Comparison of ENCODE assay signal across 27 cellular contexts in genomic region chr3:12309716-12310115, GRCh38. TPM values are rescaled to one million over a fixed set of nuclear protein-coding genes. Genes with fewer than 3 reads are reported as not detected.
"Had no signal": no experiment of that assay in that cellular context is flagged by ENCODE, and none has a peak within 500 bp of the region (broad histone marks: within the 10 kb centered on the region; RNA-seq: fewer than 3 reads in every experiment).

No MANE protein-coding gene starts in this region.

- H3K4me3 Mint-ChIP-seq: activated CD8-positive, alpha-beta T cell treated with anti-CD3 and anti-CD28 coated beads, Interleukin-2, amount 10 ng/mL, durations not matched to agents 7 days and 5 days; activated T-cell treated with anti-CD3 and anti-CD28 coated beads, Interleukin-2, amount 50 U/mL, for 24 hours; activated T-helper 1 cell treated with anti-CD3 and anti-CD28 coated beads, Interleukin-12 subunit alpha, Interleukin-12 subunit beta, Interleukin-2, Interleukin-4 antibody, amounts not matched to agents 30 ng/mL and 10 ng/mL and 1 ng/mL, durations not matched to agents 14 hours and 24 hours and 36 hours; T-helper 1 cell treated with Interleukin-12 subunit alpha and Interleukin-12 subunit beta and Interleukin-4 antibody, amounts not matched to agents 30 μg/mL and 1 μg/mL, for 36 hours had no signal

- H3K27ac ChIP-seq: adrenal gland, SJSA1 had no signal

- H3K36me3 Mint-ChIP-seq: activated naive CD4-positive, alpha-beta T cell treated with anti-CD3 and anti-CD28 coated beads, Interleukin-2, amount 50 U/mL, for 72 hours had no signal

- DNase-seq: activated CD4-positive, alpha-beta T cell treated with anti-CD3 and anti-CD28 coated beads for 4 hours; activated CD8-positive, alpha-beta memory T cell treated with anti-CD3 and anti-CD28 coated beads, Interleukin-2, amount 50 U/mL, for 48 hours; activated CD8-positive, alpha-beta T cell treated with anti-CD3 and anti-CD28 coated beads, Interleukin-2, amount 10 ng/mL, durations not matched to agents 7 days and 5 days; activated effector memory CD4-positive, alpha-beta T cell treated with anti-CD3 and anti-CD28 coated beads, Interleukin-2, amount 50 U/mL, for 16 hours; activated naive CD4-positive, alpha-beta T cell treated with Interleukin-2 at 50 U/mL for 16 hours; activated T-cell treated with anti-CD3 and anti-CD28 coated beads, Interleukin-2, amount 50 U/mL, for 24 hours; adrenal gland; anterior cingulate cortex; cerebellar nuclear complex; Karpas-422; MM.1S; NCI-H1105; NCI-H1436; NCI-H187; NCI-H2081 treated with DMSO at 0.1 percent for 48 hours; NCI-H2171; NCI-H345; NCI-H510A; NCI-H526 treated with DMSO at 0.1 percent for 48 hours; SHP77 had no signal

- H3K27ac Mint-ChIP-seq: activated CD8-positive, alpha-beta T cell treated with anti-CD3 and anti-CD28 coated beads, Interleukin-2, amount 10 ng/mL, durations not matched to agents 7 days and 5 days; activated naive CD4-positive, alpha-beta T cell treated with anti-CD3 and anti-CD28 coated beads, Interleukin-2, amount 50 U/mL, for 72 hours; activated T-cell treated with anti-CD3 and anti-CD28 coated beads, Interleukin-2, amount 50 U/mL, for 24 hours; activated T-helper 1 cell treated with anti-CD3 and anti-CD28 coated beads, Interleukin-12 subunit alpha, Interleukin-12 subunit beta, Interleukin-2, Interleukin-4 antibody, amounts not matched to agents 30 ng/mL and 10 ng/mL and 1 ng/mL, durations not matched to agents 14 hours and 24 hours and 36 hours; T-helper 1 cell treated with Interleukin-12 subunit alpha and Interleukin-12 subunit beta and Interleukin-4 antibody, amounts not matched to agents 30 μg/mL and 1 μg/mL, for 36 hours had no signal

- H3K4me3 ChIP-seq: adrenal gland, K562, SJSA1 had no signal

- H3K9me3 ChIP-seq: adrenal gland, SJSA1 had no signal

- ATAC-seq: activated CD4-positive, CD25-positive, alpha-beta regulatory T cell treated with anti-CD3 and anti-CD28 coated beads, Interleukin-2, amount 50 U/mL, for 24 hours; activated CD8-positive, alpha-beta T cell treated with anti-CD3 and anti-CD28 coated beads, Interleukin-2, amount 10 ng/mL, durations not matched to agents 7 days and 5 days; activated naive CD4-positive, alpha-beta T cell treated with anti-CD3 and anti-CD28 coated beads, Interleukin-2, amount 50 U/mL, for 72 hours; K562 had no signal

- H3K27me3 ChIP-seq: adrenal gland had no signal

- H3K9me3 Mint-ChIP-seq: activated naive CD4-positive, alpha-beta T cell treated with anti-CD3 and anti-CD28 coated beads, Interleukin-2, amount 50 U/mL, for 72 hours; activated T-cell treated with anti-CD3 and anti-CD28 coated beads, Interleukin-2, amount 50 U/mL, for 24 hours; activated T-helper 1 cell treated with anti-CD3 and anti-CD28 coated beads, Interleukin-12 subunit alpha, Interleukin-12 subunit beta, Interleukin-2, Interleukin-4 antibody, amounts not matched to agents 30 ng/mL and 10 ng/mL and 1 ng/mL, durations not matched to agents 14 hours and 24 hours and 36 hours; T-helper 1 cell treated with Interleukin-12 subunit alpha and Interleukin-12 subunit beta and Interleukin-4 antibody, amounts not matched to agents 30 μg/mL and 1 μg/mL, for 36 hours had no signal

- H3K4me1 ChIP-seq: adrenal gland, SJSA1 had no signal

- H3K36me3 ChIP-seq: adrenal gland, SJSA1 had no signal

RNA-seq across cellular contexts. Expression of gene PPARG, which starts 20.8 kb away (rescaled TPM):
- total RNA-seq: activated CD8-positive, alpha-beta T cell treated with anti-CD3 and anti-CD28 coated beads, Interleukin-2, amount 10 ng/mL, durations not matched to agents 7 days and 5 days; K562; OCI-LY7 had no signal
- polyA plus RNA-seq: K562 had no signal
